In the genomic region with DNA sequence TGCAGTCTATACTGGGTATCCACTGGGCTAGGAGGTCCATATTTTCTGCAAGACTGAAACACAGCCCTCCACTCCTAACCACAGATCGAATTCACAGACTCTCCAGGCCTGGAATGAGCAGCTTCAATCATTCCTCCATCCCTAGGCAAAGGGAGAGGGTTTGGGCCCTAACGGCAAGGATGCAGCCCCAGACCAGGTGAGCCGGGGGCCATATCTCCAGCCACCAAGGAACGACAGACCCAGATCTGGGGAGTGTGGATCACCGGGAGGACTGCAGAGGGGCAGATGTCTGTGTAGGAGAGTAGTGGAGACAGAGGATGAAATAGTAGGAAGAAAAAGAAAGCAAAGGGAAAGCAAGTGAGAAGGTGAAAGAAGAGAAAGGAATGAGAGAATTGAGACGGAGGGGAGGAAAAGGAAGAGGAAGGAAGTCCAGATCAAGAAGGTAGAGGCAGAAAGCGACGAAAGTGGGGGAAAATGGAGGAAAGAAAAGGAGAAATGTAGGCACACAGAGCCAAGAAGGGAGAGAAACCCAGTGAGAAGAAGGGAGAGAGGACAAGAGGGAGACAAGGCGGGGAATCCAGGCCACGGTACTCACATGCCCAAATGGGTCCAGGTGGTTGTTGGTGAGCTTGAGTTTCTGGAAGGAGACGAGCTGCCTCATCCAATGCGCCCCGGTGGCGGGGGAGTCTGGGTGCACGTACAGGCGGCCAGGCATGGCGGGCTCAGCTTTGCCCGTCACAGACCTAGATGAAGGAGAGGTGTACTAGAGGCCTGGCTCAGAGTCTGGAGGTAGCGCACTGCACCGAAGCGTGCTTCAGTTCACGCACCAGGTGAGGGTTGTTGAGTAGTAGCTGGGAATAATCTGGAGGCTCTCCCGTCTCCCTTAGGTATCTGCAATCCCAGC, we compare ENCODE assay signal across 27 cellular contexts. TPM values are rescaled to one million over a fixed set of nuclear protein-coding genes. Genes with fewer than 3 reads are reported as not detected.
DNase-seq lines count a peak whose midpoint lies in the region; TF ChIP-seq lines count a peak whose summit lies in the region.
"Had no signal": no experiment of that assay in that cellular context is flagged by ENCODE, and none has a peak within 500 bp of the region (broad histone marks: within the 10 kb centered on the region; RNA-seq: fewer than 3 reads in every experiment).

No MANE protein-coding gene starts in this region.

- peak overlapping the region; percentile 61 for H3K23ac ChIP-seq in neuronal stem cell (ENCODE audit: low read depth, low read length, poor library complexity)

- no peak overlapping the region for H2BK5ac ChIP-seq in neuronal stem cell (ENCODE audit: low read length)

- no peaks in the 10 kb centered on the region for H3K79me1 ChIP-seq in neuronal stem cell (ENCODE audit: low read depth, low read length)

- H3K36me3 ChIP-seq in H7 (replicated peaks; ENCODE audit: control insufficient read depth, insufficient read depth, low read length) (no peaks in the 10 kb centered on the region), fibroblast of lung (ENCODE audit: control insufficient read depth, insufficient read depth, low read length) (peaks cover 14% of the 10 kb centered on the region), neuronal stem cell (replicated peaks in 1 of 2; ENCODE audit: control insufficient read depth in 2 of 2, insufficient read depth in 2 of 2, low read length in 2 of 2) (no peaks in the 10 kb centered on the region)

- H3K14ac ChIP-seq in neuronal stem cell (ENCODE audit: low read length), result no peak overlapping the region

- WGBS in neuronal stem cell (ENCODE audit: extremely low coverage in 2 of 2, insufficient read length in 2 of 2, insufficient replicate concordance in 1 of 2), 2 donors, result no CpG with 5 or more reads among the region's 23 CpGs

- H3K4me2 ChIP-seq in fibroblast of lung (ENCODE audit: extremely low read depth, insufficient read depth, low read length), result peak overlapping the region; percentile 93
- H3K4me2 ChIP-seq in neuronal stem cell (ENCODE audit: insufficient read depth, low read length, poor library complexity, severe bottlenecking), result no peak overlapping the region
- H3K4me2 ChIP-seq: PC-9 had no signal

- H3K9me3 ChIP-seq in fibroblast of lung (ENCODE audit: control insufficient read depth, insufficient read depth, low read depth, low read length) (no peaks in the 10 kb centered on the region), neuronal stem cell (replicated peaks in 1 of 2; ENCODE audit: control insufficient read depth in 2 of 2, insufficient read depth in 1 of 2, low read depth in 1 of 2, low read length in 2 of 2) (peaks cover 2% of the 10 kb centered on the region in 2 donors)
- H3K9me3 ChIP-seq: testis had no signal

- no peak overlapping the region for H3K4ac ChIP-seq in neuronal stem cell (ENCODE audit: low read length)

- H3K9ac ChIP-seq in fibroblast of lung (ENCODE audit: insufficient read depth, low read length) (peak overlapping the region; percentile 33), neuronal stem cell (ENCODE audit: low read depth, low read length, poor library complexity) (no peak overlapping the region)

- H3K27me3 ChIP-seq in H7 (ENCODE audit: control insufficient read depth, insufficient read depth, low read length), result peaks cover 99% of the 10 kb centered on the region
- no peaks in the 10 kb centered on the region for H3K27me3 ChIP-seq in fibroblast of lung (ENCODE audit: control insufficient read depth, insufficient read depth, low read length)
- peaks cover 59 to 99% (median 99%) of the 10 kb centered on the region in 3 experiments for H3K27me3 ChIP-seq in neuronal stem cell (ENCODE audit: control insufficient read depth in 3 of 3, insufficient read depth in 3 of 3, low read depth in 1 of 3, low read length in 3 of 3)
- H3K27me3 ChIP-seq: testis had no signal

- DNase-seq in EH (ENCODE audit: low read depth) (peak; percentile 37), H7 (peak; percentile 57), fibroblast of lung (ENCODE audit: low read depth in 2 of 2) (peak in 1 of 2 donors; percentile 31), neuronal stem cell (ENCODE audit: low spot score) (no peak), anterior cingulate cortex (lab: John Stamatoyannopoulos, UW) (no peak), NCI-H128 (lab: John Stamatoyannopoulos, UW; ENCODE audit: unreplicated experiment) (no peak), OCI-M1 (lab: John Stamatoyannopoulos, UW) (no peak)
- DNase-seq: activated naive CD4-positive, alpha-beta T cell treated with anti-CD3 and anti-CD28 coated beads for 36 hours; activated T-cell treated with anti-CD3 and anti-CD28 coated beads, Interleukin-2, amount 50 U/mL, for 24 hours; amygdala; CD4-positive, CD25-positive, alpha-beta regulatory T cell; DMS 273 treated with DMSO at 0.1 percent for 48 hours; MM.1S; NCI-H1436 treated with DMSO at 0.1 percent for 48 hours; NCI-H510A treated with DMSO at 0.1 percent for 48 hours; occipital lobe; PC-9; SHP77; stimulated activated CD4-positive, alpha-beta T cell treated with anti-CD3 and anti-CD28 coated beads, Interleukin-4, amount 100 ng/mL, for 1 hour; stimulated activated naive B cell treated with anti-CD40 and anti-IgM and Interleukin-4, amounts not matched to agents 10 μg/mL and 1 μg/mL and 100 μg/mL, for 72 hours; SW 1271; testis had no signal

- H3K4me1 ChIP-seq in fibroblast of lung (ENCODE audit: control insufficient read depth, extremely low read depth, insufficient read depth, low read length) (peaks cover 33% of the 10 kb centered on the region), neuronal stem cell (ENCODE audit: control insufficient read depth in 2 of 2, insufficient read depth in 1 of 2, low read depth in 1 of 2, low read length in 2 of 2) (peaks cover 0 to 4% of the 10 kb centered on the region in 2 donors)
- H3K4me1 ChIP-seq: testis had no signal

- no peak overlapping the region for H2AK5ac ChIP-seq in neuronal stem cell (ENCODE audit: low read depth, low read length)

- H3K79me2 ChIP-seq in fibroblast of lung (ENCODE audit: control insufficient read depth, insufficient read depth, low read length), result peaks cover 96% of the 10 kb centered on the region

- H3K4me3 ChIP-seq in H7 (ENCODE audit: insufficient read depth, low read depth, low read length) (no peak overlapping the region), fibroblast of lung (replicated peaks in 1 of 4; ENCODE audit: control extremely low read depth in 1 of 4, insufficient read depth in 1 of 4, low read depth in 3 of 4, low read length in 4 of 4) (peak overlapping the region; percentile 47 to 86 (median 63)), neuronal stem cell (ENCODE audit: low read length in 2 of 2) (no peak overlapping the region)
- H3K4me3 ChIP-seq: cardiac muscle cell, K562, PC-9, testis had no signal

- peak overlapping the region; percentile 26 for H2BK120ac ChIP-seq in neuronal stem cell (ENCODE audit: low read depth, low read length)

- H2AFZ ChIP-seq in fibroblast of lung (ENCODE audit: low read length) (no peak overlapping the region), neuronal stem cell (ENCODE audit: low read length) (no peak overlapping the region)
- H2AFZ ChIP-seq: PC-9 had no signal

- no peaks in the 10 kb centered on the region for H4K20me1 ChIP-seq in fibroblast of lung (ENCODE audit: control insufficient read depth, extremely low read depth, insufficient read depth, low read length)

- H4K8ac ChIP-seq in neuronal stem cell (ENCODE audit: low read depth, low read length), result no peak overlapping the region

- no peak overlapping the region for H4K91ac ChIP-seq in neuronal stem cell (ENCODE audit: low read depth, low read length, poor library complexity)

- H2BK12ac ChIP-seq in neuronal stem cell (ENCODE audit: low read length), result no peak overlapping the region

- no peak overlapping the region for H3K18ac ChIP-seq in neuronal stem cell (ENCODE audit: low read length)

- TF ChIP-seq CTCF in fibroblast of lung (conservative IDR thresholded peaks at IDR 0.05 in 1 of 2, IDR thresholded peaks at IDR 0.05 in 1 of 2; ENCODE audit: low read depth in 1 of 2, low read length in 2 of 2), result no peak

- peak overlapping the region; percentile 90 for H3K27ac ChIP-seq in fibroblast of lung (ENCODE audit: insufficient read depth, low read length)
- H3K27ac ChIP-seq in neuronal stem cell (replicated peaks; ENCODE audit: low read length), result no peak overlapping the region
- H3K27ac ChIP-seq: cardiac muscle cell, PC-9, testis had no signal

- no peak overlapping the region for H2BK15ac ChIP-seq in neuronal stem cell (ENCODE audit: low read length)

RNA-seq across cellular contexts. Expression of a gene that starts 7.7 kb away (rescaled TPM):
- not detected in 2 replicates for total RNA-seq in H7 (2014; rRNA removed; shearing (Covaris generic))
- 13.1 and 16.8 TPM in 2 replicates for total RNA-seq in fibroblast of lung
- 15.9 and 19.4 TPM in 2 replicates for polyA plus RNA-seq in fibroblast of lung
- 11.2 and 14.7 TPM in 2 replicates for polyA plus RNA-seq in fibroblast of lung (2012)
- 29.6 and 41.9 TPM in 2 replicates for polyA minus RNA-seq in fibroblast of lung (ENCODE audit: low replicate concordance)
- not detected for polyA plus RNA-seq in neuronal stem cell (2013, experiment 1 of 2)
- polyA plus RNA-seq in neuronal stem cell (2013, experiment 2 of 2), result not detected
- total RNA-seq: activated CD8-positive, alpha-beta memory T cell treated with anti-CD3 and anti-CD28 coated beads for 36 hours; activated naive CD4-positive, alpha-beta T cell treated with anti-CD3 and anti-CD28 coated beads for 36 hours; CD4-positive, CD25-positive, alpha-beta regulatory T cell; K562; mesenteric fat pad; occipital lobe; PC-9; renal cortical epithelial cell had no signal
- polyA plus RNA-seq: CD4-positive, CD25-positive, alpha-beta regulatory T cell; K562 had no signal

Comparison
In these comparisons a context has a peak if more than half of its experiments do, and no peak if none do; other contexts are left out.
1. DNase-seq: peak in EH (single experiment) and H7 (single experiment); none in neuronal stem cell (single experiment), anterior cingulate cortex (0 of 58), NCI-H128 (single experiment) and OCI-M1 (single experiment).
2. H3K4me3 ChIP-seq: peak in fibroblast of lung (4 of 4); none in H7 (single experiment) and neuronal stem cell (0 of 2).
3. RNA of a gene that starts 7.7 kb away (total RNA-seq): 13.1 to 16.8 TPM in fibroblast of lung; not detected in H7; every median in the first group is over 10 times any median in the second.